22 cellular contexts compared by ENCODE assay signal in genomic region chr5:78644741-78645300, GRCh38. TPM values are rescaled to one million over a fixed set of nuclear protein-coding genes. Genes with fewer than 3 reads are reported as not detected.
DNase-seq lines count a peak whose midpoint lies in the region; ATAC-seq, FAIRE-seq and TF ChIP-seq lines count a peak whose summit lies in the region.
"Had no signal": no experiment of that assay in that cellular context is flagged by ENCODE, and none has a peak within 500 bp of the region (broad histone marks: within the 10 kb centered on the region; RNA-seq: fewer than 3 reads in every experiment).

No MANE protein-coding gene starts in this region.

- 95% methylated on average over 2 of the region's 2 CpGs for WGBS in HepG2 (ENCODE audit: low lambda C conversion rate)
- WGBS in right lobe of liver (ENCODE audit: insufficient coverage, low coverage, low lambda C conversion rate, missing lambda C conversion rate): 61% methylated on average over 2 of the region's 2 CpGs
- 45% methylated on average over 2 of the region's 2 CpGs for WGBS in mesenchymal stem cell

- peak overlapping the region; percentile 24 for H2BK5ac ChIP-seq in mesenchymal stem cell (ENCODE audit: low read depth, low read length, poor library complexity, severe bottlenecking)

- in situ Hi-C loops in HepG2 (cut with HindIII; ENCODE audit: extremely low pct_ligation_motif_present, low pct_unique_long_range_greater_than_20kb): no loop called here

- no peak overlapping the region for H4K91ac ChIP-seq in mesenchymal stem cell (ENCODE audit: low read length)

- H3K4me3 ChIP-seq in HepG2 (replicated peaks in 1 of 3; ENCODE audit: insufficient read depth in 1 of 3, low read depth in 2 of 3, low read length in 3 of 3) (no peak overlapping the region), right lobe of liver (no peak overlapping the region), breast epithelium (peak overlapping the region in 1 of 3 donors; percentile 99), mesenchymal stem cell (ENCODE audit: insufficient read depth in 1 of 2, low read depth in 1 of 2, low read length in 2 of 2) (no peak overlapping the region), dorsolateral prefrontal cortex (peak overlapping the region in 7 of 59 donors; percentile 3 to 21 (median 10)), vagina (no peak overlapping the region)
- H3K4me3 ChIP-seq: lower lobe of right lung, thoracic aorta had no signal

- no peak overlapping the region for H3K23ac ChIP-seq in mesenchymal stem cell (ENCODE audit: low read length in 2 of 2)

- DNase-seq in HepG2 (ENCODE audit: low spot score) (no peak), right lobe of liver (no peak), breast epithelium (ENCODE audit: low spot score in 2 of 2) (peak in 1 of 2 donors; percentile 43), mesenchymal stem cell (no peak), T-helper 9 cell (no peak), dorsolateral prefrontal cortex (no peak), vagina (ENCODE audit: extremely low spot score in 2 of 2) (no peak)
- no peak for DNase-seq in activated CD8-positive, alpha-beta memory T cell treated with anti-CD3 and anti-CD28 coated beads, Interleukin-2, amount 10 ng/mL, durations not matched to agents 7 days and 5 days
- DNase-seq: activated CD4-positive, alpha-beta memory T cell treated with anti-CD3 and anti-CD28 coated beads for 36 hours; activated naive CD4-positive, alpha-beta T cell treated with anti-CD3 and anti-CD28 coated beads, Interleukin-2, amount 50 U/mL, for 16 hours; activated T-cell treated with anti-CD3 and anti-CD28 coated beads, Interleukin-2, amount 50 U/mL, for 1 hour; C1 segment of cervical spinal cord; DMS153; GOT3; islet precursor cell; lower lobe of right lung; NCI-H1930; NK-92 treated with Interleukin-12 subunit alpha and Interleukin-12 subunit beta, amount 100 ng/mL, for 24 hours had no signal

- H2AK5ac ChIP-seq in mesenchymal stem cell (ENCODE audit: low read length, severe bottlenecking): no peak overlapping the region

- intact Hi-C loops in HepG2 (cut with micrococcal nuclease; ENCODE audit: unreplicated experiment): loop anchor here (5.0 to 10.0 kb wide), 7 partner anchors 43 to 340 kb away; partner anchors contain the start of gene ARSB
- intact Hi-C loops in right lobe of liver (cut with DNase I): no loop called here
- intact Hi-C loops in breast epithelium (cut with DNase I; ENCODE audit: low total_unique reads): no loop called here
- intact Hi-C loops in dorsolateral prefrontal cortex (cut with DNase I): loop anchor here in 1 of 2 donors (10.0 kb wide), 1 partner anchor 340 kb away; the partner anchor contains the start of gene ARSB
- intact Hi-C loops in vagina (cut with DNase I): no loop called here

- H4K20me1 ChIP-seq in HepG2 (ENCODE audit: insufficient read depth, low read length): no peaks in the 10 kb centered on the region; the same call in 1 of the 2 replicates

- no TSS peak for BruUV-seq in HepG2 (replicated peaks; lab: Mats Ljungman, UMichigan)

- no peaks in the 10 kb centered on the region for H3K36me3 Mint-ChIP-seq in activated CD8-positive, alpha-beta memory T cell treated with anti-CD3 and anti-CD28 coated beads, Interleukin-2, amount 10 ng/mL, durations not matched to agents 7 days and 5 days
- H3K36me3 Mint-ChIP-seq: activated CD4-positive, alpha-beta memory T cell treated with anti-CD3 and anti-CD28 coated beads for 36 hours; natural killer cell treated with Interleukin-12 subunit alpha and Interleukin-12 subunit beta and Interleukin-15 and Interleukin-18, amount 100 ng/mL, for 72 hours had no signal

- TF ChIP-seq EP300 in HepG2 (IDR thresholded peaks at IDR 0.05; ENCODE audit: low read depth in 2 of 2, low read length in 2 of 2): no peak
- no peak for TF ChIP-seq EP300 in HepG2 (CRISPR knock-in tag; IDR thresholded peaks at IDR 0.05; ENCODE audit: borderline replicate concordance)

- peaks cover 19% of the 10 kb centered on the region for H3K79me1 ChIP-seq in mesenchymal stem cell (replicated peaks; ENCODE audit: low read length, poor library complexity, severe bottlenecking)

- H3K36me3 ChIP-seq in HepG2 (replicated peaks in 1 of 2; ENCODE audit: control insufficient read depth in 1 of 2, insufficient read depth in 2 of 2, low read length in 2 of 2) (no peaks in the 10 kb centered on the region), right lobe of liver (no peaks in the 10 kb centered on the region), breast epithelium (no peaks in the 10 kb centered on the region), mesenchymal stem cell (ENCODE audit: control insufficient read depth in 1 of 2, insufficient read depth in 2 of 2, low read depth in 1 of 2, low read length in 2 of 2) (peaks cover 0 to 21% of the 10 kb centered on the region in 2 experiments), vagina (no peaks in the 10 kb centered on the region)
- H3K36me3 ChIP-seq: lower lobe of right lung, thoracic aorta had no signal

- TF ChIP-seq POLR2A in HepG2 (IDR thresholded peaks at IDR 0.05; ENCODE audit: insufficient read depth in 1 of 2, low read depth in 2 of 2, low read length in 2 of 2) (no peak), right lobe of liver (IDR thresholded peaks at IDR 0.05) (no peak), breast epithelium (IDR thresholded peaks at IDR 0.05) (no peak), vagina (IDR thresholded peaks at IDR 0.05) (no peak)

- no peak for ATAC-seq in HepG2
- no peak for ATAC-seq in right lobe of liver
- no peak for ATAC-seq in activated CD8-positive, alpha-beta memory T cell treated with anti-CD3 and anti-CD28 coated beads, Interleukin-2, amount 10 ng/mL, durations not matched to agents 7 days and 5 days
- ATAC-seq: lower lobe of right lung; natural killer cell treated with Interleukin-12 subunit alpha and Interleukin-12 subunit beta and Interleukin-15 and Interleukin-18, amount 100 ng/mL, for 72 hours had no signal

- no peak for FAIRE-seq in HepG2 (lab: Jason Lieb, UNC)

- H3K18ac ChIP-seq in mesenchymal stem cell (ENCODE audit: low read depth in 1 of 2, low read length in 2 of 2): no peak overlapping the region

- H3K9ac ChIP-seq in HepG2 (ENCODE audit: insufficient read depth, low read depth, low read length) (no peak overlapping the region), mesenchymal stem cell (ENCODE audit: low read length) (no peak overlapping the region)

- H3K4ac ChIP-seq in mesenchymal stem cell (ENCODE audit: low read depth in 1 of 2, low read length in 2 of 2): no peak overlapping the region

- TF ChIP-seq RAD21 in HepG2 (CRISPR knock-in tag; IDR thresholded peaks at IDR 0.05): no peak

- H2AFZ ChIP-seq in HepG2 (ENCODE audit: low read length) (no peak overlapping the region), mesenchymal stem cell (ENCODE audit: low read depth, low read length) (no peak overlapping the region)

- no peak overlapping the region for H3K14ac ChIP-seq in mesenchymal stem cell (ENCODE audit: low read length in 2 of 2)

- H2BK12ac ChIP-seq in mesenchymal stem cell (ENCODE audit: low read length in 2 of 2): no peak overlapping the region

- H3K27me3 ChIP-seq in HepG2 (ENCODE audit: control insufficient read depth in 1 of 2, insufficient read depth in 2 of 2, low read length in 2 of 2) (no peaks in the 10 kb centered on the region), right lobe of liver (peaks cover 0 to 5% of the 10 kb centered on the region in 2 donors), breast epithelium (no peaks in the 10 kb centered on the region), mesenchymal stem cell (ENCODE audit: control insufficient read depth in 1 of 2, insufficient read depth in 1 of 2, low read length in 2 of 2) (no peaks in the 10 kb centered on the region), dorsolateral prefrontal cortex (no peaks in the 10 kb centered on the region), vagina (no peaks in the 10 kb centered on the region)

- H3K27ac ChIP-seq in HepG2 (ENCODE audit: extremely low read length, insufficient read depth, low read length) (peak overlapping the region; percentile 20), right lobe of liver (no peak overlapping the region), breast epithelium (peak overlapping the region; percentile 67 to 96), mesenchymal stem cell (ENCODE audit: low read length, poor library complexity, severe bottlenecking) (no peak overlapping the region), dorsolateral prefrontal cortex (peak overlapping the region in 13 of 59 donors; percentile 1 to 57 (median 30)), vagina (no peak overlapping the region)
- H3K27ac ChIP-seq: lower lobe of right lung, RWPE1, thoracic aorta had no signal

- H3K4me1 Mint-ChIP-seq in activated CD8-positive, alpha-beta memory T cell treated with anti-CD3 and anti-CD28 coated beads, Interleukin-2, amount 10 ng/mL, durations not matched to agents 7 days and 5 days: peaks cover 9% of the 10 kb centered on the region

- POLR2A ChIA-PET in HepG2 (lab: Yijun Ruan, JAX): no interaction called here

- H3K79me2 ChIP-seq in HepG2 (ENCODE audit: insufficient read depth, low read length): peaks cover 59% of the 10 kb centered on the region

- H3K27ac Mint-ChIP-seq in activated CD8-positive, alpha-beta memory T cell treated with anti-CD3 and anti-CD28 coated beads, Interleukin-2, amount 10 ng/mL, durations not matched to agents 7 days and 5 days: no peak overlapping the region
- H3K27ac Mint-ChIP-seq: activated CD4-positive, alpha-beta memory T cell treated with anti-CD3 and anti-CD28 coated beads for 36 hours; natural killer cell treated with Interleukin-12 subunit alpha and Interleukin-12 subunit beta and Interleukin-15 and Interleukin-18, amount 100 ng/mL, for 72 hours; progenitor cell of endocrine pancreas had no signal

- no peaks in the 10 kb centered on the region for H3K9me3 Mint-ChIP-seq in activated CD8-positive, alpha-beta memory T cell treated with anti-CD3 and anti-CD28 coated beads, Interleukin-2, amount 10 ng/mL, durations not matched to agents 7 days and 5 days (ENCODE audit: low read depth)
- H3K9me3 Mint-ChIP-seq: activated CD4-positive, alpha-beta memory T cell treated with anti-CD3 and anti-CD28 coated beads for 36 hours; natural killer cell treated with Interleukin-12 subunit alpha and Interleukin-12 subunit beta and Interleukin-15 and Interleukin-18, amount 100 ng/mL, for 72 hours had no signal

- no peak overlapping the region for H2BK120ac ChIP-seq in mesenchymal stem cell (ENCODE audit: low read depth, low read length)

- CTCF ChIA-PET in HepG2 (lab: Yijun Ruan, JAX; ENCODE audit: low intra/inter-chr PET ratio, low total read pairs): no interaction called here
- CTCF ChIA-PET in activated CD8-positive, alpha-beta memory T cell treated with anti-CD3 and anti-CD28 coated beads, Interleukin-2, amount 10 ng/mL, durations not matched to agents 7 days and 5 days (lab: Charles Lee): no interaction called here

- H3K9me3 ChIP-seq in HepG2 (ENCODE audit: low read length): no peaks in the 10 kb centered on the region
- H3K9me3 ChIP-seq in right lobe of liver: no peaks in the 10 kb centered on the region
- no peaks in the 10 kb centered on the region for H3K9me3 ChIP-seq in breast epithelium
- H3K9me3 ChIP-seq in mesenchymal stem cell (ENCODE audit: control insufficient read depth, low read length): no peaks in the 10 kb centered on the region
- no peaks in the 10 kb centered on the region for H3K9me3 ChIP-seq in vagina
- H3K9me3 ChIP-seq: lower lobe of right lung, thoracic aorta had no signal

- H2BK15ac ChIP-seq in mesenchymal stem cell (ENCODE audit: low read depth, poor library complexity, severe bottlenecking): peak overlapping the region; percentile 55

- peaks cover 63% of the 10 kb centered on the region for H3K27me3 Mint-ChIP-seq in activated CD8-positive, alpha-beta memory T cell treated with anti-CD3 and anti-CD28 coated beads, Interleukin-2, amount 10 ng/mL, durations not matched to agents 7 days and 5 days
- H3K27me3 Mint-ChIP-seq: progenitor cell of endocrine pancreas had no signal

- H3K4me2 ChIP-seq in HepG2 (ENCODE audit: low read depth, low read length): peak overlapping the region; percentile 20; the same call in 1 of the 2 replicates
- H3K4me2 ChIP-seq in mesenchymal stem cell (ENCODE audit: low read length, poor library complexity, severe bottlenecking): no peak overlapping the region

- H4K8ac ChIP-seq in mesenchymal stem cell (ENCODE audit: low read length): no peak overlapping the region

- H3K4me1 ChIP-seq in HepG2 (ENCODE audit: insufficient read depth, low read length) (peaks cover 80% of the 10 kb centered on the region), right lobe of liver (peaks cover 0 to 12% (median 2%) of the 10 kb centered on the region in 4 donors), breast epithelium (peaks cover 0 to 13% of the 10 kb centered on the region in 2 donors), mesenchymal stem cell (ENCODE audit: control insufficient read depth, insufficient read depth, low read depth, low read length) (peaks cover 10% of the 10 kb centered on the region), vagina (peaks cover 40% of the 10 kb centered on the region)

- no peak for TF ChIP-seq CTCF in HepG2 (CRISPR knock-in tag; IDR thresholded peaks at IDR 0.05)
- TF ChIP-seq CTCF in right lobe of liver (IDR thresholded peaks at IDR 0.05): no peak
- no peak for TF ChIP-seq CTCF in breast epithelium (IDR thresholded peaks at IDR 0.05)
- TF ChIP-seq CTCF in dorsolateral prefrontal cortex (IDR thresholded peaks at IDR 0.05 in 54 of 56, conservative IDR thresholded peaks at IDR 0.05 in 2 of 56; ENCODE audit: low read depth in 1 of 56, partially characterized antibody in 56 of 56): no peak
- TF ChIP-seq CTCF in vagina (IDR thresholded peaks at IDR 0.05): no peak

- no peak overlapping the region for H3K4me3 Mint-ChIP-seq in activated CD8-positive, alpha-beta memory T cell treated with anti-CD3 and anti-CD28 coated beads, Interleukin-2, amount 10 ng/mL, durations not matched to agents 7 days and 5 days
- H3K4me3 Mint-ChIP-seq: activated CD4-positive, alpha-beta memory T cell treated with anti-CD3 and anti-CD28 coated beads for 36 hours; natural killer cell treated with Interleukin-12 subunit alpha and Interleukin-12 subunit beta and Interleukin-15 and Interleukin-18, amount 100 ng/mL, for 72 hours had no signal

RNA-seq across cellular contexts. Expression of gene LHFPL2, which starts 3.8 kb away (rescaled TPM):
- 20.0 TPM in 2 replicates for total RNA-seq in HepG2 (2016; rRNA removed; fragmentation: Illumina TruSeq; extraction: Trizol)
- 9.3 and 10.4 TPM in 2 replicates for total RNA-seq in HepG2 (2016; cell fraction: cytosol; rRNA removed; fragmentation: Illumina TruSeq; extraction: Trizol; ENCODE audit: low read depth)
- total RNA-seq in HepG2 (2016; cell fraction: insoluble cytoplasmic fraction; rRNA removed; fragmentation: Illumina TruSeq; extraction: Trizol): 18.6 and 20.5 TPM in 2 replicates
- total RNA-seq in HepG2 (2016; cell fraction: membrane; rRNA removed; fragmentation: Illumina TruSeq; extraction: Trizol): 15.5 and 16.5 TPM in 2 replicates
- 29.5 and 30.3 TPM in 2 replicates for total RNA-seq in HepG2 (2016; cell fraction: nucleus; rRNA removed; fragmentation: Illumina TruSeq; extraction: Trizol)
- 6.0 and 6.3 TPM in 2 replicates for polyA plus RNA-seq in HepG2 (2011; rRNA removed)
- polyA plus RNA-seq in HepG2 (2011; cell fraction: cytosol; rRNA removed): 4.6 and 6.5 TPM in 2 replicates
- polyA plus RNA-seq in HepG2 (2011; cell fraction: nucleus; rRNA removed): 8.6 and 9.9 TPM in 2 replicates
- 9.2 and 12.5 TPM in 2 replicates for polyA plus RNA-seq in HepG2 (2012)
- 1.4 and 1.7 TPM in 2 replicates for polyA plus RNA-seq in HepG2 (2016; cell fraction: cytosol; fragmentation: Illumina TruSeq; extraction: Trizol; ENCODE audit: low read depth)
- polyA plus RNA-seq in HepG2 (2016; cell fraction: insoluble cytoplasmic fraction; fragmentation: Illumina TruSeq; extraction: Trizol; ENCODE audit: low read depth): 12.6 and 13.6 TPM in 2 replicates
- 5.8 and 5.9 TPM in 2 replicates for polyA plus RNA-seq in HepG2 (2016; cell fraction: membrane; fragmentation: Illumina TruSeq; extraction: Trizol; ENCODE audit: low read depth)
- 26.4 and 29.4 TPM in 2 replicates for polyA plus RNA-seq in HepG2 (2016; cell fraction: nucleus; fragmentation: Illumina TruSeq; extraction: Trizol; ENCODE audit: insufficient read depth, low read depth)
- polyA minus RNA-seq in HepG2 (2011; rRNA and poly(A)+ RNA removed; ENCODE audit: low replicate concordance): 9.6 and 24.5 TPM in 2 replicates
- 13.1 and 14.4 TPM in 2 replicates for polyA minus RNA-seq in HepG2 (2011; cell fraction: cytosol; rRNA and poly(A)+ RNA removed)
- 23.7 and 26.4 TPM in 2 replicates for polyA minus RNA-seq in HepG2 (2011; cell fraction: nucleus; rRNA and poly(A)+ RNA removed)
- 10 to 100 TPM in 1 of 6 experiments, 1 to 10 TPM in 5; 2.6 to 11.8 (median 4.3) TPM for total RNA-seq in right lobe of liver
- 10 to 100 TPM; 36.8 to 61.8 (median 41.3) TPM for total RNA-seq in breast epithelium
- 13.5 TPM for polyA plus RNA-seq in mesenchymal stem cell (2013, experiment 1 of 2)
- 11.5 TPM for polyA plus RNA-seq in mesenchymal stem cell (2013, experiment 2 of 2)
- total RNA-seq in activated CD8-positive, alpha-beta memory T cell treated with anti-CD3 and anti-CD28 coated beads, Interleukin-2, amount 10 ng/mL, durations not matched to agents 7 days and 5 days: not detected
- 10 to 100 TPM in 118 of 120 experiments, 1 to 10 TPM in 2; 8.2 to 40.9 (median 18.7) TPM for total RNA-seq in dorsolateral prefrontal cortex
- 24.8 TPM for total RNA-seq in vagina

Comparison
In these comparisons a context has a peak if more than half of its experiments do, and no peak if none do; other contexts are left out.
1. H3K27ac ChIP-seq: peak in HepG2 (single experiment) and breast epithelium (2 of 2); none in right lobe of liver (0 of 3), mesenchymal stem cell (single experiment) and vagina (single experiment).